Comparison of ENCODE assay signal across 20 cellular contexts in the genomic region with DNA sequence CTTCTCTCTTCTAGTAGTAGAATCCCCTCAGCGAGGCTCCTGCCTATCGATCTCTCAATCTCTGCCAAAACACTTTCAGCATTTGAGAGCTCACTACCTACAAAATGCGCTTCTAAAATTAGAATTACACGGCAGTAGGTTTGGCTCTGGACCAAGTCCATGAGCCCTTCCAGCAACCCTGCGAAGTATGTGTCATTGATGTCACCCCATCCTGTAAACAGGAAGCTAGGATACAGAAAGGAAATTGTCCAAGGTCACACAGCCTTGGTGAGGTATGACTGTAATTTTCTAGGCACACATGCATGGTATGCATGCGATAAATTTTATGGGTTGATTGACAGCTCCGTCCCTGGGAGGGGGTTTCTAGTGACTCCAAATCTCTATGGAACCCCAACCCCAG.
DNase-seq lines count a peak whose midpoint lies in the region; ATAC-seq and TF ChIP-seq lines count a peak whose summit lies in the region.
"Had no signal": no experiment of that assay in that cellular context is flagged by ENCODE, and none has a peak within 500 bp of the region (broad histone marks: within the 10 kb centered on the region; RNA-seq: fewer than 3 reads in every experiment).

No MANE protein-coding gene starts in this region.

- no peaks in the 10 kb centered on the region for H3K4me1 Mint-ChIP-seq in nephron progenitor cell
- H3K4me1 Mint-ChIP-seq: activated naive CD8-positive, alpha-beta T cell treated with anti-CD3 and anti-CD28 coated beads for 36 hours; CD8-positive, alpha-beta memory T cell; stimulated activated naive B cell treated with anti-CD40 and anti-IgM and Interleukin-4, amounts not matched to agents 10 μg/mL and 1 μg/mL and 100 μg/mL, for 72 hours had no signal

- DNase-seq in DMS153 (lab: John Stamatoyannopoulos, UW) (peak; percentile 64), LoVo (ENCODE audit: low spot score) (peak; percentile 5), fibroblast of mammary gland (ENCODE audit: low read depth) (peak; percentile 62), nephron progenitor cell (no peak), esophagus squamous epithelium (lab: John Stamatoyannopoulos, UW) (no peak), SK-N-DZ (ENCODE audit: low spot score) (no peak)
- DNase-seq in activated CD4-positive, alpha-beta T cell treated with anti-CD3 and anti-CD28 coated beads, Interleukin-2, amount 50 U/mL, for 48 hours = no peak
- DNase-seq: activated CD4-positive, alpha-beta T cell treated with anti-CD3 and anti-CD28 coated beads for 1 hour; activated naive CD8-positive, alpha-beta T cell treated with anti-CD3 and anti-CD28 coated beads for 36 hours; brain microvascular endothelial cell; CD8-positive, alpha-beta memory T cell; DMS79 treated with DMSO at 0.1 percent for 48 hours; Karpas-422; mucosa of descending colon; NCI-H2171; stimulated activated naive B cell treated with anti-CD40 and anti-IgM and Interleukin-4, amounts not matched to agents 10 μg/mL and 1 μg/mL and 100 μg/mL, for 72 hours had no signal

- H3K27me3 ChIP-seq in esophagus squamous epithelium = no peaks in the 10 kb centered on the region
- H3K27me3 ChIP-seq: brain microvascular endothelial cell, thyroid gland had no signal

- no peak for ATAC-seq in GM21367 (IDR thresholded peaks at IDR 0.05; ENCODE audit: unreplicated experiment)
- ATAC-seq: mucosa of descending colon; stimulated activated naive B cell treated with anti-CD40 and anti-IgM and Interleukin-4, amounts not matched to agents 10 μg/mL and 1 μg/mL and 100 μg/mL, for 72 hours had no signal

- intact Hi-C loops in esophagus squamous epithelium (cut with DNase I) = no loop called here

- H3K4me3 ChIP-seq in fibroblast of mammary gland (ENCODE audit: control insufficient read depth, low read depth, low read length) = no peak overlapping the region
- no peak overlapping the region for H3K4me3 ChIP-seq in esophagus squamous epithelium
- H3K4me3 ChIP-seq: mucosa of descending colon, SK-N-MC, thyroid gland had no signal

- no peaks in the 10 kb centered on the region for H3K9me3 ChIP-seq in esophagus squamous epithelium
- H3K9me3 ChIP-seq: mucosa of descending colon, thyroid gland had no signal

- H3K9me3 Mint-ChIP-seq in nephron progenitor cell = no peaks in the 10 kb centered on the region
- H3K9me3 Mint-ChIP-seq: activated T-helper 1 cell treated with anti-CD3 and anti-CD28 coated beads, Interleukin-12 subunit alpha, Interleukin-12 subunit beta, Interleukin-2, Interleukin-4 antibody, amounts not matched to agents 30 ng/mL and 10 ng/mL and 1 ng/mL, durations not matched to agents 14 hours and 24 hours and 36 hours; stimulated activated naive B cell treated with anti-CD40 and anti-IgM and Interleukin-4, amounts not matched to agents 10 μg/mL and 1 μg/mL and 100 μg/mL, for 72 hours had no signal

- WGBS in esophagus squamous epithelium, 2 donors = 57 to 72% methylated on average over 7 of the region's 7 CpGs

- H3K4me1 ChIP-seq in esophagus squamous epithelium = peaks cover 0 to 22% (median 6%) of the 10 kb centered on the region in 3 donors

- no peaks in the 10 kb centered on the region for H3K36me3 ChIP-seq in esophagus squamous epithelium
- H3K36me3 ChIP-seq: brain microvascular endothelial cell, thyroid gland had no signal

- no peak overlapping the region for H3K4me3 Mint-ChIP-seq in nephron progenitor cell
- H3K4me3 Mint-ChIP-seq: activated naive CD8-positive, alpha-beta T cell treated with anti-CD3 and anti-CD28 coated beads for 36 hours; activated T-helper 1 cell treated with anti-CD3 and anti-CD28 coated beads, Interleukin-12 subunit alpha, Interleukin-12 subunit beta, Interleukin-2, Interleukin-4 antibody, amounts not matched to agents 30 ng/mL and 10 ng/mL and 1 ng/mL, durations not matched to agents 14 hours and 24 hours and 36 hours; CD8-positive, alpha-beta memory T cell; stimulated activated naive B cell treated with anti-CD40 and anti-IgM and Interleukin-4, amounts not matched to agents 10 μg/mL and 1 μg/mL and 100 μg/mL, for 72 hours had no signal

- H3K27ac ChIP-seq in esophagus squamous epithelium = peak overlapping the region in 1 of 4 donors; percentile 34
- H3K27ac ChIP-seq: brain microvascular endothelial cell, SK-N-MC, thyroid gland had no signal

- TF ChIP-seq CTCF in fibroblast of mammary gland (conservative IDR thresholded peaks at IDR 0.05; ENCODE audit: control insufficient read depth, insufficient read depth, low read depth, low read length) (no peak), nephron progenitor cell (IDR thresholded peaks at IDR 0.05) (no peak), esophagus squamous epithelium (IDR thresholded peaks at IDR 0.05) (no peak)

- H3K27ac Mint-ChIP-seq in nephron progenitor cell = peak overlapping the region; percentile 74
- H3K27ac Mint-ChIP-seq: activated naive CD8-positive, alpha-beta T cell treated with anti-CD3 and anti-CD28 coated beads for 36 hours; activated T-helper 1 cell treated with anti-CD3 and anti-CD28 coated beads, Interleukin-12 subunit alpha, Interleukin-12 subunit beta, Interleukin-2, Interleukin-4 antibody, amounts not matched to agents 30 ng/mL and 10 ng/mL and 1 ng/mL, durations not matched to agents 14 hours and 24 hours and 36 hours; CD8-positive, alpha-beta memory T cell; stimulated activated naive B cell treated with anti-CD40 and anti-IgM and Interleukin-4, amounts not matched to agents 10 μg/mL and 1 μg/mL and 100 μg/mL, for 72 hours had no signal

- no peaks in the 10 kb centered on the region for H3K36me3 Mint-ChIP-seq in nephron progenitor cell (ENCODE audit: low read depth)
- H3K36me3 Mint-ChIP-seq: activated naive CD8-positive, alpha-beta T cell treated with anti-CD3 and anti-CD28 coated beads for 36 hours; CD8-positive, alpha-beta memory T cell; stimulated activated naive B cell treated with anti-CD40 and anti-IgM and Interleukin-4, amounts not matched to agents 10 μg/mL and 1 μg/mL and 100 μg/mL, for 72 hours had no signal

- peaks cover 13% of the 10 kb centered on the region for H3K27me3 Mint-ChIP-seq in nephron progenitor cell (ENCODE audit: low read depth, poor library complexity)
- H3K27me3 Mint-ChIP-seq: activated naive CD8-positive, alpha-beta T cell treated with anti-CD3 and anti-CD28 coated beads for 36 hours; stimulated activated naive B cell treated with anti-CD40 and anti-IgM and Interleukin-4, amounts not matched to agents 10 μg/mL and 1 μg/mL and 100 μg/mL, for 72 hours had no signal

- no peak for TF ChIP-seq POLR2A in esophagus squamous epithelium (IDR thresholded peaks at IDR 0.05)

Comparison
In these comparisons a context has a peak if more than half of its experiments do, and no peak if none do; other contexts are left out.
1. DNase-seq: peak in DMS153 (single experiment), LoVo (single experiment) and fibroblast of mammary gland (single experiment); none in nephron progenitor cell (single experiment), esophagus squamous epithelium (single experiment), SK-N-DZ (single experiment) and activated CD4-positive, alpha-beta T cell treated with anti-CD3 and anti-CD28 coated beads, Interleukin-2, amount 50 U/mL, for 48 hours (0 of 2).